1 cellular context compared by ENCODE assay signal in genomic region chr17:81842725-81843504, GRCh38.
TF ChIP-seq lines count a peak whose summit lies in the region.

No MANE protein-coding gene starts in this region.

TF ChIP-seq in HepG2, 621 proteins besides CTCF, POLR2A, EP300 and RAD21 (continued from another document):
- no peak for TF ChIP-seq REST (IDR thresholded peaks at IDR 0.05; ENCODE audit: borderline replicate concordance in 1 of 2, low read depth in 1 of 2, low read length in 2 of 2)
- no peak for TF ChIP-seq ZBTB4 (CRISPR knock-in tag; IDR thresholded peaks at IDR 0.05; ENCODE audit: borderline replicate concordance)
- TF ChIP-seq KMT2B (CRISPR knock-in tag; IDR thresholded peaks at IDR 0.05): no peak
- TF ChIP-seq FLYWCH1 (CRISPR knock-in tag; IDR thresholded peaks at IDR 0.05): no peak
- TF ChIP-seq CHD2 (IDR thresholded peaks at IDR 0.05; ENCODE audit: low read depth, low read length): 0 out of 2 replicates have a peak, but pooled peaks have one; percentile 17
- TF ChIP-seq ZNF607 (CRISPR knock-in tag; IDR thresholded peaks at IDR 0.05; ENCODE audit: borderline replicate concordance): no peak
- TF ChIP-seq SAP130 (CRISPR knock-in tag; IDR thresholded peaks at IDR 0.05; ENCODE audit: low read depth): no peak
- no peak for TF ChIP-seq RNF2 (conservative IDR thresholded peaks at IDR 0.05; ENCODE audit: low read depth)
